25 cellular contexts compared by ENCODE assay signal in genomic region chr11:35968386-35969088, GRCh38. TPM values are rescaled to one million over a fixed set of nuclear protein-coding genes. Genes with fewer than 3 reads are reported as not detected.
A peak's percentile ranks its signal among the peaks of the same experiment; 100 is the strongest.
DNase-seq lines count a peak whose midpoint lies in the region; ATAC-seq and TF ChIP-seq lines count a peak whose summit lies in the region.
"Had no signal": no experiment of that assay in that cellular context is flagged by ENCODE, and none has a peak within 500 bp of the region (broad histone marks: within the 10 kb centered on the region; RNA-seq: fewer than 3 reads in every experiment).

No MANE protein-coding gene starts in this region.

- intact Hi-C loops in Right ventricle myocardium superior (cut with DNase I), result no loop called here

- H3K4me3 Mint-ChIP-seq in nephron, result no peak overlapping the region
- H3K4me3 Mint-ChIP-seq: activated naive CD4-positive, alpha-beta T cell treated with anti-CD3 and anti-CD28 coated beads, Interleukin-2, amount 50 U/mL, for 24 hours; activated T-helper 17 cell treated with anti-CD3 and anti-CD28 coated beads, Interleukin-2, amount 50 U/mL, for 72 hours; stimulated activated memory B cell treated with anti-CD40 and anti-IgM and Interleukin-4, amounts not matched to agents 10 μg/mL and 1 μg/mL and 100 μg/mL, for 72 hours; T-helper 2 cell treated with Interferon-gamma antibody and Interleukin-4, amounts not matched to agents 5 μg/mL and 100 μg/mL, for 36 hours had no signal

- ATAC-seq in GM21390 (IDR thresholded peaks at IDR 0.05; ENCODE audit: unreplicated experiment) (no peak), Right ventricle myocardium superior (ENCODE audit: poor library complexity) (no peak), GM21723 (IDR thresholded peaks at IDR 0.05; ENCODE audit: unreplicated experiment) (no peak)
- ATAC-seq: A549; activated T-helper 17 cell treated with anti-CD3 and anti-CD28 coated beads, Interleukin-2, amount 50 U/mL, for 72 hours; left cardiac atrium; stimulated activated memory B cell treated with anti-CD40 and anti-IgM and Interleukin-4, amounts not matched to agents 10 μg/mL and 1 μg/mL and 100 μg/mL, for 72 hours had no signal

- H3K4me1 Mint-ChIP-seq in nephron, result peaks cover 57% of the 10 kb centered on the region
- H3K4me1 Mint-ChIP-seq: activated naive CD4-positive, alpha-beta T cell treated with anti-CD3 and anti-CD28 coated beads, Interleukin-2, amount 50 U/mL, for 24 hours; stimulated activated memory B cell treated with anti-CD40 and anti-IgM and Interleukin-4, amounts not matched to agents 10 μg/mL and 1 μg/mL and 100 μg/mL, for 72 hours had no signal

- TF ChIP-seq CTCF in C4-2B (conservative IDR thresholded peaks at IDR 0.05) (no peak), nephron (IDR thresholded peaks at IDR 0.05; ENCODE audit: unreplicated experiment in 3 of 3) (no peak)

- H3K9me3 Mint-ChIP-seq in nephron, result peaks cover 15% of the 10 kb centered on the region
- H3K9me3 Mint-ChIP-seq: activated naive CD4-positive, alpha-beta T cell treated with anti-CD3 and anti-CD28 coated beads, Interleukin-2, amount 50 U/mL, for 24 hours; activated T-helper 17 cell treated with anti-CD3 and anti-CD28 coated beads, Interleukin-2, amount 50 U/mL, for 72 hours; T-helper 2 cell treated with Interferon-gamma antibody and Interleukin-4, amounts not matched to agents 5 μg/mL and 100 μg/mL, for 36 hours had no signal

- peak overlapping the region; percentile 4 to 61 (median 4) for H3K27ac Mint-ChIP-seq in nephron
- H3K27ac Mint-ChIP-seq: activated naive CD4-positive, alpha-beta T cell treated with anti-CD3 and anti-CD28 coated beads, Interleukin-2, amount 50 U/mL, for 24 hours; activated T-helper 17 cell treated with anti-CD3 and anti-CD28 coated beads, Interleukin-2, amount 50 U/mL, for 72 hours; stimulated activated memory B cell treated with anti-CD40 and anti-IgM and Interleukin-4, amounts not matched to agents 10 μg/mL and 1 μg/mL and 100 μg/mL, for 72 hours; T-helper 2 cell treated with Interferon-gamma antibody and Interleukin-4, amounts not matched to agents 5 μg/mL and 100 μg/mL, for 36 hours had no signal

- H3K27me3 Mint-ChIP-seq in nephron (ENCODE audit: low read depth), result no peaks in the 10 kb centered on the region

- DNase-seq in NCI-H446 (lab: John Stamatoyannopoulos, UW) (peak; percentile 58 to 81), cerebellar cortex (ENCODE audit: low spot score) (peak; percentile 72), RKO (ENCODE audit: low spot score) (no peak), Right ventricle myocardium superior (no peak)
- DNase-seq: activated CD4-positive, alpha-beta T cell treated with anti-CD3 and anti-CD28 coated beads, Interleukin-2, amount 50 U/mL, for 48 hours; activated CD8-positive, alpha-beta memory T cell treated with anti-CD3 and anti-CD28 coated beads, Interleukin-2, amount 50 U/mL, for 48 hours; aorta; Calu3; EL; head of caudate nucleus; left cardiac atrium; NCI-H1436; NCI-H748 treated with DMSO at 0.1 percent for 48 hours; psoas muscle; uterus had no signal

- peak overlapping the region; percentile 97 for H3K27ac ChIP-seq in C4-2B
- H3K27ac ChIP-seq: A549, KMS-11, psoas muscle, uterus had no signal

- peaks cover 28% of the 10 kb centered on the region for H3K36me3 Mint-ChIP-seq in nephron (ENCODE audit: low read depth)
- H3K36me3 Mint-ChIP-seq: activated naive CD4-positive, alpha-beta T cell treated with anti-CD3 and anti-CD28 coated beads, Interleukin-2, amount 50 U/mL, for 24 hours; stimulated activated memory B cell treated with anti-CD40 and anti-IgM and Interleukin-4, amounts not matched to agents 10 μg/mL and 1 μg/mL and 100 μg/mL, for 72 hours had no signal

RNA-seq across cellular contexts. Expression of gene LDLRAD3, which starts 24.7 kb away (rescaled TPM):
- total RNA-seq in Right ventricle myocardium superior, result 1.2 TPM

Comparison
In these comparisons a context has a peak if more than half of its experiments do, and no peak if none do; other contexts are left out.
1. DNase-seq: peak in NCI-H446 (2 of 2) and cerebellar cortex (single experiment); none in RKO (single experiment) and Right ventricle myocardium superior (single experiment).